10 cellular contexts compared by ENCODE assay signal in the genomic region with DNA sequence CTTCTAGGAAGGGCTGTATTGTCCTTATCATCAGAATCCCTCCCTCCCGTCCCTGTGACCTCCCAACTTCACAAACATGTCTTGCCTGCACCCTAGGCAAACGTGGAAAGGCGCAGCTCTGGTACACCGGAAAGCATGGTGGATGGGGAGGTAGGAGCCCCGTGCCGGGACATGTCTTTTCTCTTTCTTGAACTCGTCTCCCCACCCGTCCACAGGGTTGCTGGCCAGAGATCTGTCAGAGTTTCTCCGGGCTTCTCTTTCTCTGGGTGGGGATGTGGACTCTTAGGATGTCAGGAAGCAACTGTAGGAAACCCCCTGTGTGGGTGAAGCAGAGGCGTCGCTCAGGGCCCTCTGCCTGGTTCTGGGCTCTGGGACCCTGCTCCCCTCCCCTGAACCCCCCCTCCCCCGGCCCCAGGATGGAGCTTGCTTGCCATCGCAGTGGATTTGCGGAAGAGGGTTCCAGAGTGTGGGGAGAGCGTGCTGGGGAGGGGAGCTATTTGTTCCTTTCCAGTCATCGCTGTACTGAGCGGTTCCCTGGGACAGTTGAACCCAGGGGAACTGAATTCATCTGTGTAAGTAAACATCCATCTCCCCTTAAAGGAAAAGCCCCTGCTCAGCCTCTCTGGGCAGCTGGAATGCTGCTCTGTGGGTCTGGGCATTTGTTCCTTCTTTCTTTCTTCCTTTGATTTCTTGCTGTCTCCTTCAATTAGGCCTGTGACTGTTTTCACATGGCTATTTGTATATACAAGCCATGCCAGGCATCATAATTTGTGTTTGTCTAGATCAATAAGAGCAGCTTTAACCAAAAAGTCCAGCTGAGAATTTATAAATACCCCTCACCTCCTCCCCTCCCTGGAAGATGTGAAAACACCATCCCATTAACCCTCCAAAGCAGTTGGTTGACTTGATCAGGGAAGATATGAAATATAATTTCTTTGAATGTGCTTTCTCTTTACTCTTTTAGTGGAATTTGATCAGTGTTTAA.
A peak's percentile ranks its signal among the peaks of the same experiment; 100 is the strongest.
DNase-seq lines count a peak whose midpoint lies in the region; ATAC-seq, FAIRE-seq and TF ChIP-seq lines count a peak whose summit lies in the region.
"Had no signal": no experiment of that assay in that cellular context is flagged by ENCODE, and none has a peak within 500 bp of the region (broad histone marks: within the 10 kb centered on the region; RNA-seq: fewer than 3 reads in every experiment).

No MANE protein-coding gene starts in this region.

- H3K27me3 Mint-ChIP-seq in activated T-cell treated with anti-CD3 and anti-CD28 coated beads, Interleukin-2, amount 50 U/mL, for 72 hours (ENCODE audit: low read depth) = no peaks in the 10 kb centered on the region
- H3K27me3 Mint-ChIP-seq in mesothelial cell of epicardium (ENCODE audit: low read depth) = no peaks in the 10 kb centered on the region

- H3K36me3 ChIP-seq in bronchial epithelial cell (ENCODE audit: control insufficient read depth, insufficient read depth, low read length) (peaks cover 3% of the 10 kb centered on the region), transverse colon (no peaks in the 10 kb centered on the region)

- H3K4me1 ChIP-seq in transverse colon = peaks cover 51 to 100% (median 65%) of the 10 kb centered on the region in 4 donors

- peaks cover 91% of the 10 kb centered on the region for H3K4me1 Mint-ChIP-seq in activated T-cell treated with anti-CD3 and anti-CD28 coated beads, Interleukin-2, amount 50 U/mL, for 72 hours (ENCODE audit: low read depth)
- H3K4me1 Mint-ChIP-seq in mesothelial cell of epicardium = peaks cover 91% of the 10 kb centered on the region

- H3K9me3 Mint-ChIP-seq in activated T-cell treated with anti-CD3 and anti-CD28 coated beads, Interleukin-2, amount 50 U/mL, for 72 hours = no peaks in the 10 kb centered on the region
- H3K9me3 Mint-ChIP-seq in mesothelial cell of epicardium = no peaks in the 10 kb centered on the region

- no peaks in the 10 kb centered on the region for H3K9me3 ChIP-seq in transverse colon

- TF ChIP-seq CTCF in bronchial epithelial cell (IDR thresholded peaks at IDR 0.05; ENCODE audit: insufficient read depth, low read length, severe bottlenecking) (no peak), mesothelial cell of epicardium (IDR thresholded peaks at IDR 0.05; ENCODE audit: unreplicated experiment) (no peak), transverse colon (IDR thresholded peaks at IDR 0.05) (no peak)

- FAIRE-seq in bronchial epithelial cell (lab: Jason Lieb, UNC) = no peak

- peak overlapping the region; percentile 53 to 77 for H3K4me3 Mint-ChIP-seq in activated T-cell treated with anti-CD3 and anti-CD28 coated beads, Interleukin-2, amount 50 U/mL, for 72 hours
- H3K4me3 Mint-ChIP-seq in mesothelial cell of epicardium = peak overlapping the region; percentile 16

- WGBS in transverse colon (ENCODE audit: low coverage in 1 of 2), 2 donors = 71 to 74% methylated on average over 8 to 17 of the region's 17 CpGs

- H3K27me3 ChIP-seq in bronchial epithelial cell (ENCODE audit: control insufficient read depth, insufficient read depth, low read length) = no peaks in the 10 kb centered on the region
- H3K27me3 ChIP-seq in transverse colon = no peaks in the 10 kb centered on the region

- TF ChIP-seq EP300 in transverse colon (IDR thresholded peaks at IDR 0.05; ENCODE audit: low read depth) = no peak

- H3K4me3 ChIP-seq in bronchial epithelial cell (ENCODE audit: low read depth, low read length) (no peak overlapping the region), transverse colon (peak overlapping the region in 1 of 4 donors; percentile 21)

- ATAC-seq in activated T-cell treated with anti-CD3 and anti-CD28 coated beads, Interleukin-2, amount 50 U/mL, for 72 hours (replicated peaks in 1 of 2) = no peak

- H3K36me3 Mint-ChIP-seq in activated T-cell treated with anti-CD3 and anti-CD28 coated beads, Interleukin-2, amount 50 U/mL, for 72 hours (ENCODE audit: insufficient read depth in 2 of 2) = peaks cover 0 to 3% of the 10 kb centered on the region in 2 donors
- no peaks in the 10 kb centered on the region for H3K36me3 Mint-ChIP-seq in mesothelial cell of epicardium

- peak overlapping the region; percentile 68 to 89 (median 80) for H3K27ac ChIP-seq in transverse colon

- no peak for DNase-seq in activated T-cell treated with anti-CD3 and anti-CD28 coated beads, Interleukin-2, amount 50 U/mL, for 72 hours
- no peak for DNase-seq in activated T-cell treated with anti-CD3 and anti-CD28 coated beads, Interleukin-2, amount 50 U/mL, for 48 hours
- DNase-seq in bronchial epithelial cell (ENCODE audit: low read depth) (peak; percentile 52), mesothelial cell of epicardium (ENCODE audit: low spot score in 2 of 2, unreplicated experiment in 2 of 2) (no peak), transverse colon (no peak), Kasumi-1 (lab: John Stamatoyannopoulos, UW) (no peak), T-helper 9 cell (no peak), NCI-H1436 (lab: John Stamatoyannopoulos, UW) (no peak)
- DNase-seq: activated CD4-positive, alpha-beta T cell treated with anti-CD3 and anti-CD28 coated beads, Interleukin-2, amount 50 U/mL, for 4 hours; hippocampal formation had no signal

- H3K27ac Mint-ChIP-seq in activated T-cell treated with anti-CD3 and anti-CD28 coated beads, Interleukin-2, amount 50 U/mL, for 72 hours = peak overlapping the region; percentile 92
- peak overlapping the region; percentile 91 for H3K27ac Mint-ChIP-seq in mesothelial cell of epicardium

- TF ChIP-seq POLR2A in transverse colon (IDR thresholded peaks at IDR 0.05) = no peak

- intact Hi-C loops in transverse colon (cut with DNase I; ENCODE audit: low total_unique reads) = no loop called here

- in situ Hi-C loops in transverse colon (cut with MboI; ENCODE audit: low pct_ligation_motif_present in 1 of 4, low pct_unique_long_range_greater_than_20kb in 1 of 4, low sequenced_read_pairs in 3 of 4) = no loop called here
